ENCODE assay signal across 12 cellular contexts in genomic region chr1:35029756-35030155, GRCh38. TPM values are rescaled to one million over a fixed set of nuclear protein-coding genes. Genes with fewer than 3 reads are reported as not detected.
DNase-seq lines count a peak whose midpoint lies in the region; ATAC-seq, FAIRE-seq and TF ChIP-seq lines count a peak whose summit lies in the region.
"Had no signal": no experiment of that assay in that cellular context is flagged by ENCODE, and none has a peak within 500 bp of the region (broad histone marks: within the 10 kb centered on the region; RNA-seq: fewer than 3 reads in every experiment).

No MANE protein-coding gene starts in this region.

- 0 out of 2 replicates have a peak overlapping the region, but pooled peaks have one; percentile 3 for H3K4me3 ChIP-seq in HFF-Myc (replicated peaks; ENCODE audit: low read depth, low read length)
- peak overlapping the region; percentile 85 for H3K4me3 ChIP-seq in GM12878
- H3K4me3 ChIP-seq in naive thymus-derived CD4-positive, alpha-beta T cell (ENCODE audit: low read length), result no peak overlapping the region

- H3K36me3 Mint-ChIP-seq in CD14-positive monocyte, result peaks cover 18 to 38% of the 10 kb centered on the region in 2 donors
- H3K36me3 Mint-ChIP-seq in naive thymus-derived CD4-positive, alpha-beta T cell, result peaks cover 12 to 30% (median 23%) of the 10 kb centered on the region in 5 donors

- peaks cover 26% of the 10 kb centered on the region for H3K79me2 ChIP-seq in GM12878 (ENCODE audit: control insufficient read depth, insufficient read depth, low read length)

- H3K9me3 ChIP-seq in GM12878 (replicated peaks; ENCODE audit: control insufficient read depth, insufficient read depth, low read length), result peaks cover 3% of the 10 kb centered on the region; the same call in 2 of the 3 replicates
- no peaks in the 10 kb centered on the region for H3K9me3 ChIP-seq in naive thymus-derived CD4-positive, alpha-beta T cell (ENCODE audit: control insufficient read depth in 2 of 3, low read length in 3 of 3)

- peak overlapping the region; percentile 86 for H3K9ac ChIP-seq in GM12878 (ENCODE audit: control insufficient read depth, insufficient read depth, low read length)

- intact Hi-C loops in CD14-positive monocyte (cut with micrococcal nuclease), result loop anchor here (5.0 to 10.0 kb wide), 3 partner anchors 163 to 182 kb away; partner anchors contain the start of genes SFPQ (in 1 of the 2) and SMIM12 (in 1 of the 2)
- intact Hi-C loops in GM12878 (cut with micrococcal nuclease; ENCODE audit: unreplicated experiment), result loop anchor here (2.0 to 5.0 kb wide), 3 partner anchors 45 to 171 kb away; partner anchors contain the start of genes SFPQ, SMIM12 and TMEM35B
- intact Hi-C loops in naive thymus-derived CD4-positive, alpha-beta T cell (cut with micrococcal nuclease), result loop anchor here (2.0 to 10.0 kb wide), 7 partner anchors 163 to 1133 kb away; partner anchors contain the start of genes PSMB2 (in 1 of the 2), SMIM12 (in 1 of the 2) and ZMYM4 (in 1 of the 2)

- POLR2A ChIA-PET in GM12878 (lab: Charles Lee), result interaction anchor here (1.0 to 3.0 kb wide), 5 partner anchors 10 to 174 kb away, joined by 3 to 17 read pairs (median 11); partner anchors contain the start of genes TMEM35B and ZMYM1
- POLR2A ChIA-PET in naive thymus-derived CD4-positive, alpha-beta T cell (lab: Charles Lee), result interaction anchor here (0.5 to 3.6 kb wide), 8 partner anchors 10 to 163 kb away, joined by 3 to 22 read pairs (median 4); partner anchors contain the start of genes SFPQ, TMEM35B and ZMYM1

- SMC1A ChIA-PET in GM12878 (lab: Charles Lee; ENCODE audit: uncharacterized antibody, unreplicated experiment), result interaction anchor here (0.8 to 3.0 kb wide), 8 partner anchors 8 to 128 kb away, joined by 3 to 30 read pairs (median 4); partner anchors contain the start of genes TMEM35B and ZMYM1

- no peaks in the 10 kb centered on the region for H3K36me3 ChIP-seq in GM12878 (ENCODE audit: control insufficient read depth in 2 of 2, insufficient read depth in 2 of 2, low read length in 1 of 2)
- peaks cover 0 to 8% (median 6%) of the 10 kb centered on the region in 3 experiments for H3K36me3 ChIP-seq in naive thymus-derived CD4-positive, alpha-beta T cell (ENCODE audit: control insufficient read depth in 2 of 3, insufficient read depth in 3 of 3, low read length in 3 of 3)

- H3K4me1 Mint-ChIP-seq in CD14-positive monocyte, result peaks cover 28% of the 10 kb centered on the region
- H3K4me1 Mint-ChIP-seq in naive thymus-derived CD4-positive, alpha-beta T cell, result peaks cover 27 to 60% (median 50%) of the 10 kb centered on the region in 7 donors

- in situ Hi-C loops in GM12878 (cut with MboI), result no loop called here

- peaks cover 3% of the 10 kb centered on the region; the same call in 1 of the 2 replicates for H3K4me1 ChIP-seq in GM12878 (ENCODE audit: control insufficient read depth, insufficient read depth, low read length)
- H3K4me1 ChIP-seq in naive thymus-derived CD4-positive, alpha-beta T cell (ENCODE audit: control insufficient read depth in 2 of 2, insufficient read depth in 2 of 2, low read length in 2 of 2), result peaks cover 15 to 17% of the 10 kb centered on the region in 2 donors

- no peak for ATAC-seq in GM12878
- ATAC-seq in naive thymus-derived CD4-positive, alpha-beta T cell, result no peak
- ATAC-seq in GM21619 (IDR thresholded peaks at IDR 0.05; ENCODE audit: unreplicated experiment), result no peak
- no peak for ATAC-seq in GM21576 (IDR thresholded peaks at IDR 0.05; ENCODE audit: unreplicated experiment)

- RAD21 ChIA-PET in GM12878 (lab: Charles Lee; ENCODE audit: unreplicated experiment), result interaction anchor here (1.1 to 1.9 kb wide), 3 partner anchors 44 to 49 kb away, joined by 4 to 12 read pairs (median 7); partner anchors contain the start of genes TMEM35B and ZMYM1

- no peak for TF ChIP-seq EP300 in GM12878 (IDR thresholded peaks at IDR 0.05; ENCODE audit: borderline replicate concordance in 1 of 2, control insufficient read depth in 1 of 2, low read depth in 2 of 2, low read length in 2 of 2)

- peak overlapping the region; percentile 95 to 97 for H3K4me3 Mint-ChIP-seq in CD14-positive monocyte
- H3K4me3 Mint-ChIP-seq in naive thymus-derived CD4-positive, alpha-beta T cell, result peak overlapping the region; percentile 87 to 100 (median 98)

- H3K9me3 Mint-ChIP-seq in CD14-positive monocyte, result peaks cover 1 to 18% (median 12%) of the 10 kb centered on the region in 7 donors
- peaks cover 0 to 14% (median 3%) of the 10 kb centered on the region in 11 donors for H3K9me3 Mint-ChIP-seq in naive thymus-derived CD4-positive, alpha-beta T cell

- peak overlapping the region; percentile 90 for H3K27ac ChIP-seq in GM12878 (ENCODE audit: control insufficient read depth, insufficient read depth)
- no peak overlapping the region for H3K27ac ChIP-seq in naive thymus-derived CD4-positive, alpha-beta T cell (ENCODE audit: low read depth, low read length)

- H3K27ac Mint-ChIP-seq in CD14-positive monocyte, result peak overlapping the region; percentile 88 to 99 (median 99)
- peak overlapping the region in 6 of 9 donors; percentile 1 to 98 (median 56) for H3K27ac Mint-ChIP-seq in naive thymus-derived CD4-positive, alpha-beta T cell

- H2AFZ ChIP-seq in GM12878 (ENCODE audit: control insufficient read depth, low read depth, low read length), result no peak overlapping the region

- CTCF ChIA-PET in GM12878 (lab: Yijun Ruan, JAX), result interaction anchor here (0.8 to 3.9 kb wide), 4 partner anchors 11 to 177 kb away, joined by 3 to 18 read pairs (median 8); partner anchors contain the start of gene TMEM35B
- CTCF ChIA-PET in naive thymus-derived CD4-positive, alpha-beta T cell (lab: Charles Lee), result interaction anchor here (1.3 to 1.4 kb wide), 2 partner anchors 15 to 163 kb away, joined by 3 to 4 read pairs; no protein-coding TSS in a partner anchor

- H4K20me1 ChIP-seq in GM12878 (ENCODE audit: control insufficient read depth, insufficient read depth), result no peaks in the 10 kb centered on the region

- no TSS peak for BruUV-seq in GM12878 (replicated peaks; lab: Mats Ljungman, UMichigan)

- peaks cover 0 to 2% (median 2%) of the 10 kb centered on the region in 3 donors for H3K27me3 Mint-ChIP-seq in CD14-positive monocyte (ENCODE audit: low read depth in 3 of 3)
- peaks cover 0 to 2% (median 0%) of the 10 kb centered on the region in 5 donors for H3K27me3 Mint-ChIP-seq in naive thymus-derived CD4-positive, alpha-beta T cell

- H3K4me2 ChIP-seq in GM12878 (ENCODE audit: control insufficient read depth, insufficient read depth), result peak overlapping the region; percentile 68

- TF ChIP-seq CTCF in CD14-positive monocyte (IDR thresholded peaks at IDR 0.05) (no peak), HFF-Myc (IDR thresholded peaks at IDR 0.05; ENCODE audit: low read depth, low read length, missing control alignments) (no peak), GM12878 (IDR thresholded peaks at IDR 0.05 in 2 of 3, conservative IDR thresholded peaks at IDR 0.05 in 1 of 3; ENCODE audit: control insufficient read depth in 2 of 3, extremely low read depth in 1 of 3, insufficient read depth in 1 of 3, low read depth in 3 of 3, low read length in 3 of 3) (no peak)

- TF ChIP-seq POLR2A in GM12878 (IDR thresholded peaks at IDR 0.05; ENCODE audit: low read depth, low read length), result no peak

- FAIRE-seq in GM12878 (lab: Jason Lieb, UNC), result no peak
- FAIRE-seq: endometrium, GM19239 had no signal

- H3K27me3 ChIP-seq in GM12878 (replicated peaks in 1 of 2; ENCODE audit: control insufficient read depth in 2 of 2, insufficient read depth in 2 of 2, low read length in 1 of 2), result no peaks in the 10 kb centered on the region
- no peaks in the 10 kb centered on the region for H3K27me3 ChIP-seq in naive thymus-derived CD4-positive, alpha-beta T cell (ENCODE audit: control insufficient read depth in 2 of 2, insufficient read depth in 2 of 2, low read length in 2 of 2)

- TF ChIP-seq RAD21 in GM12878 (IDR thresholded peaks at IDR 0.05; ENCODE audit: insufficient read depth, low read depth, low read length), result no peak

- DNase-seq in CD14-positive monocyte (ENCODE audit: low spot score) (no peak), HFF-Myc (ENCODE audit: extremely low read depth, low read depth) (no peak), GM12878 (ENCODE audit: low read depth, low spot score) (no peak), midbrain (lab: John Stamatoyannopoulos, UW) (no peak), NCI-H774 (lab: John Stamatoyannopoulos, UW) (no peak)
- no peak for DNase-seq in naive thymus-derived CD4-positive, alpha-beta T cell
- DNase-seq: EL, OCI-M1 had no signal

RNA-seq across cellular contexts. Expression of gene ZMYM6, which starts 2.0 kb away (rescaled TPM):
- polyA plus RNA-seq in CD14-positive monocyte, result 10 to 100 TPM in 1 of 2 donors, 1 to 10 TPM in 1; 6.9 to 11.8 TPM
- total RNA-seq in GM12878 (2013; cell fraction: nucleolus; rRNA removed), result 117 and 126 TPM in 2 replicates
- 14.0 and 16.5 TPM in 2 replicates for total RNA-seq in GM12878 (2014; rRNA removed)
- total RNA-seq in GM12878 (2014; rRNA removed; fragmentation: Illumina TruSeq; extraction: Trizol), result 14.1 and 14.3 TPM in 2 replicates
- 11.9 and 16.7 TPM in 2 replicates for total RNA-seq in GM12878 (2021)
- 7.2 TPM for polyA plus RNA-seq in GM12878 (2011; ENCODE audit: low read depth)
- polyA plus RNA-seq in GM12878 (2011; rRNA removed), result 14.2 and 20.4 TPM in 2 replicates
- 7.1 and 9.9 TPM in 2 replicates for polyA plus RNA-seq in GM12878 (2011; cell fraction: cytosol; rRNA removed)
- polyA plus RNA-seq in GM12878 (2011; cell fraction: nucleus; rRNA removed), result 22.0 and 27.2 TPM in 2 replicates
- 13.3 and 17.0 TPM in 2 replicates for polyA plus RNA-seq in GM12878 (2012)
- polyA plus RNA-seq in GM12878 (2014; fragmentation: Illumina TruSeq; extraction: Trizol), result 16.3 and 19.2 TPM in 2 replicates
- 1 to 10 TPM; 8.2 to 8.9 TPM for polyA plus RNA-seq in GM12878 (2014; fragmentation: Nextera tagmentation; extraction: Ambion mirVana)
- polyA plus RNA-seq in GM12878 (2014; rRNA removed), result 14.6 and 17.1 TPM in 2 replicates
- 10 to 100 TPM; 12.3 to 14.0 TPM for polyA plus RNA-seq in GM12878 (2016; fragmentation: Nextera tagmentation; extraction: Ambion mirVana)
- 17.1 and 30.8 TPM in 2 replicates for polyA minus RNA-seq in GM12878 (2011; rRNA and poly(A)+ RNA removed)
- 5.2 and 6.9 TPM in 2 replicates for polyA minus RNA-seq in GM12878 (2011; cell fraction: cytosol; rRNA and poly(A)+ RNA removed)
- polyA minus RNA-seq in GM12878 (2011; cell fraction: nucleus; rRNA and poly(A)+ RNA removed), result 21.4 and 41.3 TPM in 2 replicates
- 10 to 100 TPM; 26.2 to 46.3 (median 37.3) TPM for total RNA-seq in naive thymus-derived CD4-positive, alpha-beta T cell
- 1 to 10 TPM; 7.1 to 8.7 TPM for polyA plus RNA-seq in naive thymus-derived CD4-positive, alpha-beta T cell

RNA-seq across cellular contexts. Expression of gene TMEM35B, which starts 44.6 kb away (rescaled TPM):
- 100 to 1,000 TPM; 102 to 128 TPM for polyA plus RNA-seq in CD14-positive monocyte
- total RNA-seq in GM12878 (2013; cell fraction: nucleolus; rRNA removed), result 22.4 and 26.1 TPM in 2 replicates
- 21.7 and 22.9 TPM in 2 replicates for total RNA-seq in GM12878 (2014; rRNA removed)
- 14.1 and 14.8 TPM in 2 replicates for total RNA-seq in GM12878 (2014; rRNA removed; fragmentation: Illumina TruSeq; extraction: Trizol)
- 15.2 and 18.8 TPM in 2 replicates for total RNA-seq in GM12878 (2021)
- polyA plus RNA-seq in GM12878 (2011; ENCODE audit: low read depth), result 13.7 TPM
- polyA plus RNA-seq in GM12878 (2011; rRNA removed), result 38.4 and 43.8 TPM in 2 replicates
- 34.4 and 38.3 TPM in 2 replicates for polyA plus RNA-seq in GM12878 (2011; cell fraction: cytosol; rRNA removed)
- 15.3 and 33.7 TPM in 2 replicates for polyA plus RNA-seq in GM12878 (2011; cell fraction: nucleus; rRNA removed)
- polyA plus RNA-seq in GM12878 (2012), result 19.9 and 24.3 TPM in 2 replicates
- polyA plus RNA-seq in GM12878 (2014; fragmentation: Illumina TruSeq; extraction: Trizol), result 17.3 TPM in 2 replicates
- 100 to 1,000 TPM; 118 to 138 TPM for polyA plus RNA-seq in GM12878 (2014; fragmentation: Nextera tagmentation; extraction: Ambion mirVana)
- 19.0 and 21.0 TPM in 2 replicates for polyA plus RNA-seq in GM12878 (2014; rRNA removed)
- 10 to 100 TPM; 66.6 to 71.0 TPM for polyA plus RNA-seq in GM12878 (2016; fragmentation: Nextera tagmentation; extraction: Ambion mirVana)
- polyA minus RNA-seq in GM12878 (2011; rRNA and poly(A)+ RNA removed), result 24.8 and 28.9 TPM in 2 replicates
- polyA minus RNA-seq in GM12878 (2011; cell fraction: cytosol; rRNA and poly(A)+ RNA removed), result 4.4 and 5.2 TPM in 2 replicates
- polyA minus RNA-seq in GM12878 (2011; cell fraction: nucleus; rRNA and poly(A)+ RNA removed), result 7.5 and 9.5 TPM in 2 replicates
- 10 to 100 TPM in 4 of 5 experiments, 1 to 10 TPM in 1; 5.4 to 37.7 (median 32.8) TPM for total RNA-seq in naive thymus-derived CD4-positive, alpha-beta T cell
- 100 to 1,000 TPM; 161 to 166 TPM for polyA plus RNA-seq in naive thymus-derived CD4-positive, alpha-beta T cell

RNA-seq across cellular contexts. Expression of gene ZMYM1, which starts 49.4 kb away (rescaled TPM):
- polyA plus RNA-seq in CD14-positive monocyte (1 to 10 TPM; 3.4 to 6.1 TPM), GM12878 (2011; rRNA removed) (5.0 and 5.2 TPM in 2 replicates), GM12878 (2014; fragmentation: Illumina TruSeq; extraction: Trizol) (1.6 and 2.0 TPM in 2 replicates), GM12878 (2014; fragmentation: Nextera tagmentation; extraction: Ambion mirVana) (1 to 10 TPM in 1 of 2 experiments, under 1 TPM in 1; 0.68 to 2.1 TPM), GM12878 (2014; rRNA removed) (0.58 and 0.89 TPM in 2 replicates), GM12878 (2016; fragmentation: Nextera tagmentation; extraction: Ambion mirVana) (1 to 10 TPM in 1 of 2 experiments, under 1 TPM in 1; 0.45 to 1.1 TPM)
- total RNA-seq in GM12878 (2013; cell fraction: nucleolus; rRNA removed), result 13.1 and 23.6 TPM in 2 replicates
- total RNA-seq in GM12878 (2014; rRNA removed) (0.96 and 3.9 TPM in 2 replicates), GM12878 (2014; rRNA removed; fragmentation: Illumina TruSeq; extraction: Trizol) (1.7 and 2.3 TPM in 2 replicates), GM12878 (2021) (1.8 and 2.6 TPM in 2 replicates)
- polyA plus RNA-seq in GM12878 (2011; ENCODE audit: low read depth), result 0.31 TPM
- 1.4 and 3.1 TPM in 2 replicates for polyA plus RNA-seq in GM12878 (2011; cell fraction: cytosol; rRNA removed)
- 2.3 and 3.7 TPM in 2 replicates for polyA plus RNA-seq in GM12878 (2011; cell fraction: nucleus; rRNA removed)
- 0.66 and 0.94 TPM in 2 replicates for polyA plus RNA-seq in GM12878 (2012)
- 5.5 and 9.3 TPM in 2 replicates for polyA minus RNA-seq in GM12878 (2011; rRNA and poly(A)+ RNA removed)
- 2.5 and 4.6 TPM in 2 replicates for polyA minus RNA-seq in GM12878 (2011; cell fraction: cytosol; rRNA and poly(A)+ RNA removed)
- 1.6 and 3.0 TPM in 2 replicates for polyA minus RNA-seq in GM12878 (2011; cell fraction: nucleus; rRNA and poly(A)+ RNA removed)
- 10 to 100 TPM; 11.8 to 21.2 (median 13.9) TPM for total RNA-seq in naive thymus-derived CD4-positive, alpha-beta T cell
- polyA plus RNA-seq in naive thymus-derived CD4-positive, alpha-beta T cell, result 10 to 100 TPM; 15.5 to 18.4 TPM
